ENCODE assay signal across 5 cellular contexts in genomic region chr4:139944916-139945315, GRCh38.
DNase-seq lines count a peak whose midpoint lies in the region; FAIRE-seq and TF ChIP-seq lines count a peak whose summit lies in the region.
"Not testable (repeated sequence)": the region's sequence is repeated elsewhere in the genome, so short reads cannot be mapped to it uniquely, and the experiment has no call there.

No MANE protein-coding gene starts in this region.

- not testable (repeated sequence) for H3K9me3 ChIP-seq in endothelial cell of umbilical vein (replicated peaks; ENCODE audit: control insufficient read depth, insufficient read depth, low read length)

- not testable (repeated sequence) for H3K79me2 ChIP-seq in endothelial cell of umbilical vein (ENCODE audit: control insufficient read depth, insufficient read depth, low read length)

- H3K9ac ChIP-seq in endothelial cell of umbilical vein (replicated peaks; ENCODE audit: extremely low read depth, insufficient read depth, low read length): not testable (repeated sequence)

- not testable (repeated sequence) for H3K4me1 ChIP-seq in endothelial cell of umbilical vein (ENCODE audit: control insufficient read depth, extremely low read depth, insufficient read depth, low read length)

- TF ChIP-seq POLR2A in endothelial cell of umbilical vein (IDR thresholded peaks at IDR 0.05; ENCODE audit: low read depth, low read length): not testable (repeated sequence)

- not testable (repeated sequence) for FAIRE-seq in endothelial cell of umbilical vein (lab: Jason Lieb, UNC)

- not testable (repeated sequence) for H3K9me1 ChIP-seq in endothelial cell of umbilical vein (replicated peaks; ENCODE audit: control insufficient read depth, extremely low read depth, insufficient read depth, low read length)

- dilution Hi-C loops in endothelial cell of umbilical vein (cut with MboI; ENCODE audit: extremely low pct_ligation_motif_present, low sequenced_read_pairs): not testable (repeated sequence)

- H3K27ac ChIP-seq in endothelial cell of umbilical vein (ENCODE audit: insufficient read depth, low read depth, low read length): not testable (repeated sequence)

- POLR2A ChIA-PET in endothelial cell of umbilical vein (lab: Charles Lee): not testable (repeated sequence)

- not testable (repeated sequence) for H3K27me3 ChIP-seq in endothelial cell of umbilical vein (ENCODE audit: control insufficient read depth in 2 of 2, insufficient read depth in 2 of 2, low read length in 2 of 2)

- CTCF ChIA-PET in endothelial cell of umbilical vein (lab: Charles Lee): interaction anchor here (1.4 kb wide), 1 partner anchor 9 kb away, joined by 5 read pairs; no protein-coding TSS in a partner anchor

- DNase-seq in DMS153 (lab: John Stamatoyannopoulos, UW) (peak; percentile 38), NCI-H146 (lab: John Stamatoyannopoulos, UW) (peak; percentile 34), NCI-H69 (lab: John Stamatoyannopoulos, UW) (peak; percentile 76), NCI-H748 treated with DMSO at 0.1 percent for 48 hours (lab: John Stamatoyannopoulos, UW) (peak; percentile 15), endothelial cell of umbilical vein (ENCODE audit: low read depth, low spot score) (peak; percentile 82)

- not testable (repeated sequence) for TF ChIP-seq CTCF in endothelial cell of umbilical vein (IDR thresholded peaks at IDR 0.05; ENCODE audit: extremely low read depth in 1 of 2, insufficient read depth in 1 of 2, low read depth in 1 of 2, low read length in 2 of 2)

- not testable (repeated sequence) for BruUV-seq in endothelial cell of umbilical vein (replicated peaks; lab: Mats Ljungman, UMichigan)

- not testable (repeated sequence) for H3K4me3 ChIP-seq in endothelial cell of umbilical vein (replicated peaks in 1 of 3; ENCODE audit: insufficient read depth in 1 of 3, low read depth in 1 of 3, low read length in 3 of 3)

- not testable (repeated sequence) for H2AFZ ChIP-seq in endothelial cell of umbilical vein (ENCODE audit: low read depth, low read length)

- not testable (repeated sequence) for H4K20me1 ChIP-seq in endothelial cell of umbilical vein (replicated peaks; ENCODE audit: control insufficient read depth, extremely low read depth, insufficient read depth, low read length)

- peak overlapping the region; percentile 16 for H3K4me2 ChIP-seq in endothelial cell of umbilical vein (ENCODE audit: insufficient read depth, low read length)

- H3K36me3 ChIP-seq in endothelial cell of umbilical vein (ENCODE audit: control insufficient read depth in 2 of 2, extremely low read depth in 1 of 2, insufficient read depth in 2 of 2, low read length in 2 of 2): not testable (repeated sequence)

- intact Hi-C loops in endothelial cell of umbilical vein (cut with micrococcal nuclease): not testable (repeated sequence)

Comparison
In these comparisons a context has a peak if more than half of its experiments do, and no peak if none do; other contexts are left out.
1. DNase-seq: peak in every context shown above with its lines; median percentile 82 in endothelial cell of umbilical vein; 76 in NCI-H69; 38 in DMS153; 34 in NCI-H146; 15 in NCI-H748 treated with DMSO at 0.1 percent for 48 hours.